Comparison of ENCODE assay signal across 11 cellular contexts in the genomic region with DNA sequence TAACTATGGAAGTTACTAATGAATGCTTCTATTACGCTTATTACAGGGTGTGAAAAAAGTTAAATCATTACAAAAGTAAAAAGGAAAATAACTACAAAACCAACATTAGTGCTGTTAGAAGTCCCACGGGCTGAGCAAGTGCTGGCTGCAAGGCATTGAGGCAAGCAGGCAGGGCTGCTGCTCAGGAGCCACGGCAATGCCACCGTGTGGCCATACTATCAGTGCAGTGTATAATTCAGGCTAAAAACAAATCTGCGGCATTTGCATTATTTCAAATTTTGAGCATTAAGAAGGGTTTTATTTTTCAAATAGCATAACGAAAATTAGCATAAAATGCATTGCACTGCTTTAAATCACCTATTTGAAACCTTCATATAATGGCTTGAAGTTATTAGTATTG. TPM values are rescaled to one million over a fixed set of nuclear protein-coding genes. Genes with fewer than 3 reads are reported as not detected.
DNase-seq lines count a peak whose midpoint lies in the region; ATAC-seq lines count a peak whose summit lies in the region.
"Had no signal": no experiment of that assay in that cellular context is flagged by ENCODE, and none has a peak within 500 bp of the region (broad histone marks: within the 10 kb centered on the region; RNA-seq: fewer than 3 reads in every experiment).

No MANE protein-coding gene starts in this region.

- no peaks in the 10 kb centered on the region for H3K4me1 ChIP-seq in CD4-positive, alpha-beta memory T cell (ENCODE audit: insufficient read depth, low read length)
- H3K4me1 ChIP-seq: parathyroid adenoma had no signal

- CTCF ChIA-PET in CD4-positive, alpha-beta memory T cell (lab: Charles Lee; ENCODE audit: partially characterized antibody) = no interaction called here

- H3K9me3 Mint-ChIP-seq in central memory CD8-positive, alpha-beta T cell = no peaks in the 10 kb centered on the region
- no peaks in the 10 kb centered on the region for H3K9me3 Mint-ChIP-seq in activated T-cell treated with anti-CD3 and anti-CD28 coated beads, Interleukin-2, amount 50 U/mL, for 24 hours
- no peaks in the 10 kb centered on the region for H3K9me3 Mint-ChIP-seq in CD4-positive, alpha-beta memory T cell

- peaks cover 50% of the 10 kb centered on the region for H3K36me3 Mint-ChIP-seq in central memory CD8-positive, alpha-beta T cell (ENCODE audit: insufficient read depth)
- peaks cover 72% of the 10 kb centered on the region for H3K36me3 Mint-ChIP-seq in activated T-cell treated with anti-CD3 and anti-CD28 coated beads, Interleukin-2, amount 50 U/mL, for 24 hours (ENCODE audit: low read depth)
- H3K36me3 Mint-ChIP-seq in CD4-positive, alpha-beta memory T cell = peaks cover 56 to 65% of the 10 kb centered on the region in 2 donors

- POLR2A ChIA-PET in CD4-positive, alpha-beta memory T cell (lab: Charles Lee; ENCODE audit: partially characterized antibody) = interaction anchor here (0.7 kb wide), 1 partner anchor 725 kb away, joined by 4 read pairs; no protein-coding TSS in a partner anchor

- no peaks in the 10 kb centered on the region for H3K9me3 ChIP-seq in CD4-positive, alpha-beta memory T cell (ENCODE audit: control insufficient read depth in 1 of 2, low read length in 2 of 2)

- H3K4me1 Mint-ChIP-seq in central memory CD8-positive, alpha-beta T cell = peaks cover 20% of the 10 kb centered on the region
- H3K4me1 Mint-ChIP-seq in activated T-cell treated with anti-CD3 and anti-CD28 coated beads, Interleukin-2, amount 50 U/mL, for 24 hours (ENCODE audit: low read depth) = peaks cover 5% of the 10 kb centered on the region
- peaks cover 5 to 11% (median 7%) of the 10 kb centered on the region in 4 donors for H3K4me1 Mint-ChIP-seq in CD4-positive, alpha-beta memory T cell

- ATAC-seq in HG02938 (IDR thresholded peaks at IDR 0.05; ENCODE audit: unreplicated experiment) = peak; percentile 49
- peak; percentile 65 for ATAC-seq in central memory CD8-positive, alpha-beta T cell (replicated peaks; ENCODE audit: extremely low read depth, poor library complexity, severe bottlenecking)

- H3K27ac Mint-ChIP-seq in central memory CD8-positive, alpha-beta T cell (ENCODE audit: low read depth) = no peak overlapping the region
- H3K27ac Mint-ChIP-seq in activated T-cell treated with anti-CD3 and anti-CD28 coated beads, Interleukin-2, amount 50 U/mL, for 24 hours = no peak overlapping the region
- H3K27ac Mint-ChIP-seq in CD4-positive, alpha-beta memory T cell = peak overlapping the region in 1 of 7 donors; percentile 17

- no peaks in the 10 kb centered on the region for H3K27me3 Mint-ChIP-seq in central memory CD8-positive, alpha-beta T cell
- no peaks in the 10 kb centered on the region for H3K27me3 Mint-ChIP-seq in activated T-cell treated with anti-CD3 and anti-CD28 coated beads, Interleukin-2, amount 50 U/mL, for 24 hours
- H3K27me3 Mint-ChIP-seq in CD4-positive, alpha-beta memory T cell = no peaks in the 10 kb centered on the region

- intact Hi-C loops in CD4-positive, alpha-beta memory T cell (cut with micrococcal nuclease) = no loop called here

- DNase-seq in D341Med (ENCODE audit: low spot score) = peak; percentile 61
- no peak for DNase-seq in central memory CD8-positive, alpha-beta T cell (ENCODE audit: low spot score in 2 of 2)
- peak; percentile 44 for DNase-seq in myocyte (ENCODE audit: low read depth)
- no peak for DNase-seq in AG20443 (ENCODE audit: low spot score)
- DNase-seq in activated T-cell treated with anti-CD3 and anti-CD28 coated beads, Interleukin-2, amount 50 U/mL, for 24 hours = no peak
- DNase-seq in CD4-positive, alpha-beta memory T cell = no peak
- no peak for DNase-seq in NCI-H1092 treated with DMSO at 0.1 percent for 48 hours (lab: John Stamatoyannopoulos, UW)
- DNase-seq: NCI-H774 had no signal

- no peaks in the 10 kb centered on the region for H3K27me3 ChIP-seq in CD4-positive, alpha-beta memory T cell (ENCODE audit: insufficient read depth, low read length)

- no peak overlapping the region for H3K4me3 ChIP-seq in CD4-positive, alpha-beta memory T cell (ENCODE audit: low read length in 2 of 2)

- H3K4me3 Mint-ChIP-seq in central memory CD8-positive, alpha-beta T cell = no peak overlapping the region
- no peak overlapping the region for H3K4me3 Mint-ChIP-seq in activated T-cell treated with anti-CD3 and anti-CD28 coated beads, Interleukin-2, amount 50 U/mL, for 24 hours
- H3K4me3 Mint-ChIP-seq in CD4-positive, alpha-beta memory T cell = no peak overlapping the region

- H3K27ac ChIP-seq in CD4-positive, alpha-beta memory T cell (ENCODE audit: low read depth, low read length) = no peak overlapping the region
- H3K27ac ChIP-seq: parathyroid adenoma had no signal

- H3K36me3 ChIP-seq in CD4-positive, alpha-beta memory T cell (ENCODE audit: insufficient read depth, low read length) = peaks cover 50% of the 10 kb centered on the region

RNA-seq across cellular contexts. Expression of gene IFNGR1, which starts 17.1 kb away (rescaled TPM):
- 38.8 and 45.4 TPM in 2 replicates for total RNA-seq in myocyte
- polyA plus RNA-seq in myocyte (2012) = 23.7 TPM
- 10 to 100 TPM; 38.3 to 38.8 TPM for total RNA-seq in CD4-positive, alpha-beta memory T cell
- polyA plus RNA-seq in CD4-positive, alpha-beta memory T cell = 10 to 100 TPM; 41.0 to 57.9 TPM

RNA-seq across cellular contexts. Expression of gene IL22RA2, which starts 28.6 kb away (rescaled TPM):
- total RNA-seq in myocyte = 0.16 TPM in 1 of 2 replicates, not detected in the other
- not detected for polyA plus RNA-seq in myocyte (2012)
- not detected for total RNA-seq in CD4-positive, alpha-beta memory T cell
- not detected for polyA plus RNA-seq in CD4-positive, alpha-beta memory T cell
- total RNA-seq: endothelial cell of umbilical vein had no signal
- polyA plus RNA-seq: endothelial cell of umbilical vein had no signal

Comparison
In these comparisons a context has a peak if more than half of its experiments do, and no peak if none do; other contexts are left out.
1. DNase-seq: peak in D341Med (single experiment) and myocyte (single experiment); none in central memory CD8-positive, alpha-beta T cell (0 of 2), AG20443 (single experiment), activated T-cell treated with anti-CD3 and anti-CD28 coated beads, Interleukin-2, amount 50 U/mL, for 24 hours (single experiment), CD4-positive, alpha-beta memory T cell (0 of 5) and NCI-H1092 treated with DMSO at 0.1 percent for 48 hours (single experiment).